Comparison of ENCODE assay signal across 8 cellular contexts in the genomic region with DNA sequence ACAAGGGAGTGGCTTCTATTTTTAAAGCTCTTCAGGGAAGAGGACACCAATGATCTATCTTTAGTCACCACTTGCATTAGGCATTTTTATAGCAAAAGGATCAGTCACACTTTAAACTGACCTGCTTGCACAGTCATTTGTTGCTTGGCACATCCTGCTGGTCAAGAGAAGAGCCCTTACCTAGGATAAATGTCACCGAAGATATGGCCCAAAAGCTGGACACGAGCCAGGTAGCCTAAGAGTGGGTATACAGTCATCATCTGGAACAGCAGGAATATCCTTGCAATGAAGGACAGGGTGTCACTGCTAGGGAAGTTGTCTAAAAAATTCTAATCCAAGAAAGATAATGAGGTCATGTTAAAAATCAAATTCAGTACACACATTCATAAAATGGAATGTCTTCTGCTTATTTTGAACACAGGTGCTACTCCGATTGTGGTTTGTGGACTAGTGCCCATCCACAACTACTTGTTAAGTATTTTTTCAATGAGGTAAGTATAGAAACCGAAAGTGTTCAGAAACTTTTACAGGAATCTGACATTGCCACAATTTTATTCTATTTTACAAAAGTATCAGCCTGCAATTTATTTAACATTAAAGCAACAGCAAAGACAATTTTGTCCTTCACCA.
DNase-seq lines count a peak whose midpoint lies in the region; ATAC-seq and TF ChIP-seq lines count a peak whose summit lies in the region.

No MANE protein-coding gene starts in this region.

- 46 to 60% methylated on average over 4 of the region's 4 CpGs for WGBS in esophagus squamous epithelium, 2 donors

- ATAC-seq in HCT116 (peak; percentile 50), PC-3 (peak; percentile 98), GM21717 (IDR thresholded peaks at IDR 0.05; ENCODE audit: unreplicated experiment) (no peak), HG02981 (IDR thresholded peaks at IDR 0.05; ENCODE audit: unreplicated experiment) (no peak)

- H3K9me3 ChIP-seq in HCT116 (ENCODE audit: control insufficient read depth in 1 of 2, insufficient read depth in 1 of 2, low read depth in 1 of 2, low read length in 2 of 2) (no peaks in the 10 kb centered on the region), PC-3 (ENCODE audit: low read length) (no peaks in the 10 kb centered on the region), esophagus squamous epithelium (no peaks in the 10 kb centered on the region)

- H3K4me3 ChIP-seq in HCT116 (replicated peaks in 1 of 2; ENCODE audit: low read depth in 1 of 2, low read length in 2 of 2) (no peak overlapping the region), PC-3 (ENCODE audit: low read length) (peak overlapping the region; percentile 48), esophagus squamous epithelium (peak overlapping the region in 1 of 4 donors; percentile 2), rectal smooth muscle tissue (ENCODE audit: low read length) (peak overlapping the region; percentile 27)

- POLR2A ChIA-PET in HCT116 (lab: Charles Lee) (no interaction called here), PC-3 (lab: Charles Lee; ENCODE audit: unreplicated experiment) (interaction anchor here (0.6 kb wide), 1 partner anchor 130 kb away, joined by 3 read pairs; no protein-coding TSS in a partner anchor)

- intact Hi-C loops in HCT116 (cut with micrococcal nuclease) (no loop called here), PC-3 (cut with micrococcal nuclease) (no loop called here), esophagus squamous epithelium (cut with DNase I) (no loop called here)

- H3K27ac ChIP-seq in HCT116 (ENCODE audit: low read depth, low read length) (no peak overlapping the region), PC-3 (ENCODE audit: low read length) (peak overlapping the region; percentile 50), esophagus squamous epithelium (peak overlapping the region; percentile 5 to 71 (median 52)), rectal smooth muscle tissue (ENCODE audit: low read depth, low read length) (peak overlapping the region; percentile 78)

- H3K27me3 ChIP-seq in HCT116 (ENCODE audit: insufficient read depth, low read length) = no peaks in the 10 kb centered on the region
- no peaks in the 10 kb centered on the region for H3K27me3 ChIP-seq in PC-3 (ENCODE audit: low read length)
- H3K27me3 ChIP-seq in esophagus squamous epithelium = no peaks in the 10 kb centered on the region
- H3K27me3 ChIP-seq in rectal smooth muscle tissue (ENCODE audit: control insufficient read depth, insufficient read depth, low read length) = no peaks in the 10 kb centered on the region

- no peak for TF ChIP-seq POLR2A in HCT116 (IDR thresholded peaks at IDR 0.05; ENCODE audit: borderline replicate concordance, extremely low read depth, insufficient read depth, insufficient read length)
- TF ChIP-seq POLR2A in esophagus squamous epithelium (IDR thresholded peaks at IDR 0.05) = no peak

- no TSS peak for BruUV-seq in HCT116 (replicated peaks; lab: Mats Ljungman, UMichigan)
- BruUV-seq in PC-3 (replicated peaks; lab: Mats Ljungman, UMichigan) = no TSS peak

- H3K36me3 ChIP-seq in HCT116 (ENCODE audit: control insufficient read depth in 1 of 2, insufficient read depth in 2 of 2, low read length in 2 of 2) (no peaks in the 10 kb centered on the region), PC-3 (ENCODE audit: low read depth, low read length) (no peaks in the 10 kb centered on the region), esophagus squamous epithelium (no peaks in the 10 kb centered on the region), rectal smooth muscle tissue (ENCODE audit: control insufficient read depth, insufficient read depth, low read length) (no peaks in the 10 kb centered on the region)

- no peaks in the 10 kb centered on the region for H3F3A ChIP-seq in PC-3 (ENCODE audit: low read length, unreplicated experiment)

- H3K79me2 ChIP-seq in HCT116 (ENCODE audit: insufficient read depth, low read length) (no peaks in the 10 kb centered on the region), PC-3 (ENCODE audit: low read length) (no peaks in the 10 kb centered on the region)

- peak overlapping the region; percentile 57 for H3K4me2 ChIP-seq in HCT116 (ENCODE audit: low read length)
- peak overlapping the region; percentile 74 for H3K4me2 ChIP-seq in PC-3 (ENCODE audit: low read length)

- CTCF ChIA-PET in HCT116 (lab: Charles Lee) = no interaction called here
- CTCF ChIA-PET in PC-3 (lab: Charles Lee) = no interaction called here

- H3K9me2 ChIP-seq in HCT116 (ENCODE audit: insufficient read depth) = no peaks in the 10 kb centered on the region
- H3K9me2 ChIP-seq in PC-3 (replicated peaks; ENCODE audit: low read length) = no peaks in the 10 kb centered on the region

- H3K9ac ChIP-seq in HCT116 (ENCODE audit: low read length) (no peak overlapping the region), PC-3 (ENCODE audit: low read length) (no peak overlapping the region), rectal smooth muscle tissue (ENCODE audit: low read length) (no peak overlapping the region)

- TF ChIP-seq CTCF in HCT116 (IDR thresholded peaks at IDR 0.05 in 2 of 3, conservative IDR thresholded peaks at IDR 0.05 in 1 of 3; ENCODE audit: borderline replicate concordance in 1 of 3, insufficient read depth in 1 of 3, low read depth in 2 of 3, low read length in 2 of 3) = no peak
- TF ChIP-seq CTCF in PC-3 (conservative IDR thresholded peaks at IDR 0.05; ENCODE audit: low read depth, low read length) = no peak
- TF ChIP-seq CTCF in esophagus squamous epithelium (IDR thresholded peaks at IDR 0.05) = no peak

- RAD21 ChIA-PET in HCT116 (lab: Charles Lee; ENCODE audit: low non-redundant PET in 1 of 2, low total read pairs in 2 of 2, uncharacterized antibody in 2 of 2, unreplicated experiment in 2 of 2) = no interaction called here

- H2AFZ ChIP-seq in HCT116 (ENCODE audit: low read depth, low read length, poor library complexity, severe bottlenecking) (no peak overlapping the region), PC-3 (ENCODE audit: low read length) (no peak overlapping the region)

- H4K20me1 ChIP-seq in HCT116 (ENCODE audit: insufficient read depth) (no peaks in the 10 kb centered on the region), PC-3 (ENCODE audit: low read length) (no peaks in the 10 kb centered on the region)

- peak; percentile 29 for TF ChIP-seq RAD21 in HCT116 (IDR thresholded peaks at IDR 0.05; ENCODE audit: low read depth)

- H3K4me1 ChIP-seq in HCT116 (ENCODE audit: control insufficient read depth in 1 of 2, insufficient read depth in 2 of 2, low read length in 2 of 2) (peaks cover 0 to 30% of the 10 kb centered on the region in 2 experiments; a peak in 2 of 4 replicates), PC-3 (ENCODE audit: insufficient read depth, low read length) (peaks cover 27% of the 10 kb centered on the region), esophagus squamous epithelium (peaks cover 7 to 52% (median 15%) of the 10 kb centered on the region in 3 donors), rectal smooth muscle tissue (ENCODE audit: control insufficient read depth, insufficient read depth, low read length) (peaks cover 42% of the 10 kb centered on the region)

- DNase-seq in HCT116 (ENCODE audit: low read depth, low spot score) (peak; percentile 13), PC-3 (peak; percentile 86), esophagus squamous epithelium (lab: John Stamatoyannopoulos, UW) (no peak), middle frontal gyrus (ENCODE audit: extremely low spot score, low spot score) (no peak), cortex of kidney (lab: John Stamatoyannopoulos, UW) (no peak)

TF ChIP-seq in HCT116, 20 proteins besides CTCF, POLR2A, EP300 and RAD21:
- 0 out of 2 replicates have a peak, but pooled peaks have one; percentile 45 for TF ChIP-seq FOSL1 (IDR thresholded peaks at IDR 0.05; ENCODE audit: low read depth)
- TF ChIP-seq CEBPB (IDR thresholded peaks at IDR 0.05; ENCODE audit: low read depth) = peak; percentile 48; the same call in 1 of the 2 replicates
- no peak for TF ChIP-seq REST (IDR thresholded peaks at IDR 0.05; ENCODE audit: low read depth)
- TF ChIP-seq SP1 (IDR thresholded peaks at IDR 0.05; ENCODE audit: low read depth) = peak; percentile 45
- 0 out of 2 replicates have a peak, but pooled peaks have one; percentile 30 for TF ChIP-seq CBX3 (IDR thresholded peaks at IDR 0.05; ENCODE audit: low read depth)
- peak; percentile 33 for TF ChIP-seq JUND (IDR thresholded peaks at IDR 0.05)

Comparison
In these comparisons a context has a peak if more than half of its experiments do, and no peak if none do; other contexts are left out.
1. ATAC-seq: peak in HCT116 (single experiment) and PC-3 (single experiment); none in GM21717 (single experiment) and HG02981 (single experiment).
2. DNase-seq: peak in HCT116 (single experiment) and PC-3 (single experiment); none in esophagus squamous epithelium (single experiment), middle frontal gyrus (single experiment) and cortex of kidney (single experiment).
3. H3K4me3 ChIP-seq: peak in PC-3 (single experiment) and rectal smooth muscle tissue (single experiment); none in HCT116 (0 of 2).